ENCODE assay signal across 8 cellular contexts in genomic region chr19:13262450-13262849, GRCh38.
DNase-seq lines count a peak whose midpoint lies in the region; ATAC-seq and TF ChIP-seq lines count a peak whose summit lies in the region.

No MANE protein-coding gene starts in this region.

- POLR2A ChIA-PET in activated CD8-positive, alpha-beta T cell treated with anti-CD3 and anti-CD28 coated beads for 36 hours (lab: Charles Lee): interaction anchor here (1.4 kb wide), 1 partner anchor 285 kb away, joined by 3 read pairs; no protein-coding TSS in a partner anchor

- peaks cover 16% of the 10 kb centered on the region for H3K4me1 Mint-ChIP-seq in activated CD8-positive, alpha-beta T cell treated with anti-CD3 and anti-CD28 coated beads for 36 hours (ENCODE audit: low read depth)
- H3K4me1 Mint-ChIP-seq in stimulated activated naive CD8-positive, alpha-beta T cell treated with anti-CD3 and anti-CD28 coated beads, Interleukin-15, amount 100 ng/mL, for 72 hours: peaks cover 19% of the 10 kb centered on the region

- CTCF ChIA-PET in activated CD8-positive, alpha-beta T cell treated with anti-CD3 and anti-CD28 coated beads for 36 hours (lab: Charles Lee): interaction anchor here (0.6 to 3.4 kb wide), 18 partner anchors 10 to 285 kb away, joined by 3 to 40 read pairs (median 4); no protein-coding TSS in a partner anchor

- H3K9me3 Mint-ChIP-seq in activated CD8-positive, alpha-beta T cell treated with anti-CD3 and anti-CD28 coated beads for 36 hours: no peaks in the 10 kb centered on the region
- H3K9me3 Mint-ChIP-seq in stimulated activated naive CD8-positive, alpha-beta T cell treated with anti-CD3 and anti-CD28 coated beads, Interleukin-15, amount 100 ng/mL, for 72 hours: peaks cover 0 to under 1% of the 10 kb centered on the region in 2 donors

- no peak overlapping the region for H3K27ac Mint-ChIP-seq in activated CD8-positive, alpha-beta T cell treated with anti-CD3 and anti-CD28 coated beads for 36 hours
- H3K27ac Mint-ChIP-seq in stimulated activated naive CD8-positive, alpha-beta T cell treated with anti-CD3 and anti-CD28 coated beads, Interleukin-15, amount 100 ng/mL, for 72 hours: no peak overlapping the region

- H3K27me3 ChIP-seq in right cardiac atrium (ENCODE audit: control insufficient read depth, insufficient read depth): no peaks in the 10 kb centered on the region

- DNase-seq in NCI-H748 (lab: John Stamatoyannopoulos, UW; ENCODE audit: unreplicated experiment) (peak; percentile 19), NCI-H748 treated with DMSO at 0.1 percent for 48 hours (lab: John Stamatoyannopoulos, UW) (no peak), M059J (ENCODE audit: low read depth) (peak; percentile 60), right cardiac atrium (no peak), ureter (ENCODE audit: low spot score) (no peak)
- no peak for DNase-seq in activated CD8-positive, alpha-beta T cell treated with anti-CD3 and anti-CD28 coated beads for 36 hours
- no peak for DNase-seq in stimulated activated naive CD8-positive, alpha-beta T cell treated with anti-CD3 and anti-CD28 coated beads, Interleukin-15, amount 100 ng/mL, for 72 hours

- TF ChIP-seq CTCF in activated CD8-positive, alpha-beta T cell treated with anti-CD3 and anti-CD28 coated beads for 36 hours (IDR thresholded peaks at IDR 0.05): peak; percentile 81

- H3K4me3 ChIP-seq in right cardiac atrium (ENCODE audit: low read length): no peak overlapping the region

- no peak for TF ChIP-seq POLR2A in GM18505 (IDR thresholded peaks at IDR 0.05; ENCODE audit: borderline replicate concordance, extremely low read depth, insufficient read depth, insufficient read length)

- H3K27me3 Mint-ChIP-seq in activated CD8-positive, alpha-beta T cell treated with anti-CD3 and anti-CD28 coated beads for 36 hours: peaks cover 11% of the 10 kb centered on the region
- H3K27me3 Mint-ChIP-seq in stimulated activated naive CD8-positive, alpha-beta T cell treated with anti-CD3 and anti-CD28 coated beads, Interleukin-15, amount 100 ng/mL, for 72 hours: peaks cover 27% of the 10 kb centered on the region

- H3K36me3 Mint-ChIP-seq in activated CD8-positive, alpha-beta T cell treated with anti-CD3 and anti-CD28 coated beads for 36 hours (ENCODE audit: low read depth): no peaks in the 10 kb centered on the region

- H3K4me1 ChIP-seq in right cardiac atrium (ENCODE audit: control insufficient read depth, insufficient read depth, low read length): no peaks in the 10 kb centered on the region

- 50% methylated on average over 8 of the region's 8 CpGs for WGBS in right cardiac atrium

- ATAC-seq in activated CD8-positive, alpha-beta T cell treated with anti-CD3 and anti-CD28 coated beads for 36 hours: peak; percentile 63
- peak; percentile 67 to 75 for ATAC-seq in right cardiac atrium
- ATAC-seq in stimulated activated naive CD8-positive, alpha-beta T cell treated with anti-CD3 and anti-CD28 coated beads, Interleukin-15, amount 100 ng/mL, for 72 hours: peak; percentile 54
- no peak for ATAC-seq in GM18505 (IDR thresholded peaks at IDR 0.05; ENCODE audit: unreplicated experiment)

- no peak overlapping the region for H3K27ac ChIP-seq in right cardiac atrium (ENCODE audit: low read length)

- intact Hi-C loops in activated CD8-positive, alpha-beta T cell treated with anti-CD3 and anti-CD28 coated beads for 36 hours (cut with micrococcal nuclease): loop anchor here (1.0 kb wide), 1 partner anchor 67 kb away; no protein-coding TSS in a partner anchor
- intact Hi-C loops in right cardiac atrium (cut with DNase I): loop anchor here in 2 of 4 donors (5.0 to 10.0 kb wide), 4 partner anchors 68 to 288 kb away; no protein-coding TSS in a partner anchor

- no peak overlapping the region for H3K4me3 Mint-ChIP-seq in activated CD8-positive, alpha-beta T cell treated with anti-CD3 and anti-CD28 coated beads for 36 hours
- no peak overlapping the region for H3K4me3 Mint-ChIP-seq in stimulated activated naive CD8-positive, alpha-beta T cell treated with anti-CD3 and anti-CD28 coated beads, Interleukin-15, amount 100 ng/mL, for 72 hours

- no peaks in the 10 kb centered on the region for H3K9me3 ChIP-seq in right cardiac atrium (ENCODE audit: control insufficient read depth, low read length)

Comparison
In these comparisons a context has a peak if more than half of its experiments do, and no peak if none do; other contexts are left out.
1. DNase-seq: peak in NCI-H748 (single experiment) and M059J (single experiment); none in NCI-H748 treated with DMSO at 0.1 percent for 48 hours (single experiment), activated CD8-positive, alpha-beta T cell treated with anti-CD3 and anti-CD28 coated beads for 36 hours (single experiment), right cardiac atrium (0 of 3), stimulated activated naive CD8-positive, alpha-beta T cell treated with anti-CD3 and anti-CD28 coated beads, Interleukin-15, amount 100 ng/mL, for 72 hours (0 of 2) and ureter (single experiment).